13 cellular contexts compared by ENCODE assay signal in the genomic region with DNA sequence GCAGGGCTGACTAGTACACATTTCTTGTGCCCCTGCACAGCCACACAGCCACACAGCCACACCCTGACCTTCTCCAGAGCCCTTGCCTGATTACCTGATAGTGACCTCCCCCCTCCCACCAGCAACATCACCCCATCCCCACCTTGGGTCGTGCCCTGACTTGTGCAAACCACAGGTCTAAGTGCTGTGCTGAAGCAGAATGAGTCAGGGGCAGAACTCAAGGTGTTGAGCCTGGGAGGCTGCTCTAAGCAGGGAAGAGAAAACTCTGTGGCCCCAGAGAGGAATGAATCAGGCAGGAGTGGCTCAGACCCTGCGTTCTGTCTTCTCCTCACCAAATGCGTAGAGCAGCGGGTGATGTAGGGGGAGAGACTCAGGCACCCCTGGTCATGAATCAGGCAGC. TPM values are rescaled to one million over a fixed set of nuclear protein-coding genes. Genes with fewer than 3 reads are reported as not detected.
A peak's percentile ranks its signal among the peaks of the same experiment; 100 is the strongest.
DNase-seq lines count a peak whose midpoint lies in the region; ATAC-seq, FAIRE-seq and TF ChIP-seq lines count a peak whose summit lies in the region.
"Had no signal": no experiment of that assay in that cellular context is flagged by ENCODE, and none has a peak within 500 bp of the region (broad histone marks: within the 10 kb centered on the region; RNA-seq: fewer than 3 reads in every experiment).

No MANE protein-coding gene starts in this region.

- no peaks in the 10 kb centered on the region for H3K36me3 Mint-ChIP-seq in MCF 10A (ENCODE audit: insufficient read depth, unreplicated experiment)

- no peaks in the 10 kb centered on the region for H3K27me3 Mint-ChIP-seq in MCF 10A (ENCODE audit: insufficient read depth, unreplicated experiment)

- POLR2A ChIA-PET in MCF 10A (lab: Yijun Ruan, JAX): interaction anchor here (1.3 to 22.5 kb wide), 7 partner anchors 13 to 157 kb away, joined by 3 to 535 read pairs (median 105); a partner anchor contains a TSS

- peak overlapping the region; percentile 52 for H3K27ac Mint-ChIP-seq in MCF 10A (ENCODE audit: low read depth, unreplicated experiment)

- H3K9me3 ChIP-seq in breast epithelium: no peaks in the 10 kb centered on the region
- H3K9me3 ChIP-seq in hepatocyte (ENCODE audit: low read depth): no peaks in the 10 kb centered on the region
- H3K9me3 ChIP-seq: heart left ventricle, spleen had no signal

- no peak overlapping the region for H3K4me3 ChIP-seq in breast epithelium
- no peak overlapping the region for H3K4me3 ChIP-seq in hepatocyte
- H3K4me3 ChIP-seq in dorsolateral prefrontal cortex: no peak overlapping the region
- H3K4me3 ChIP-seq: heart left ventricle, spleen had no signal

- H3K4me2 ChIP-seq in hepatocyte: no peak overlapping the region

- no peaks in the 10 kb centered on the region for H3K27me3 ChIP-seq in breast epithelium
- H3K27me3 ChIP-seq in hepatocyte: no peaks in the 10 kb centered on the region
- peaks cover 0 to 5% (median 0%) of the 10 kb centered on the region in 45 donors for H3K27me3 ChIP-seq in dorsolateral prefrontal cortex

- H4K20me1 ChIP-seq in hepatocyte (ENCODE audit: insufficient read depth, poor library complexity, severe bottlenecking): no peaks in the 10 kb centered on the region

- WGBS in hepatocyte (ENCODE audit: low lambda C conversion rate, missing lambda C conversion rate): 53% methylated on average over 4 of the region's 4 CpGs

- DNase-seq in MCF 10A (ENCODE audit: unreplicated experiment): peak; percentile 99
- DNase-seq in breast epithelium (ENCODE audit: low spot score in 2 of 2): no peak
- DNase-seq in HTR-8/SVneo (ENCODE audit: insufficient read length, low spot score): no peak
- DNase-seq in hepatocyte (ENCODE audit: low spot score): peak; percentile 46
- DNase-seq in urothelium cell line (ENCODE audit: low spot score): peak; percentile 77
- DNase-seq in dorsolateral prefrontal cortex: no peak
- no peak for DNase-seq in NCI-H2029 treated with DMSO at 0.1 percent for 48 hours (lab: John Stamatoyannopoulos, UW)
- DNase-seq: heart left ventricle, NCI-H2227 treated with DMSO at 0.1 percent for 48 hours, spleen had no signal

- ATAC-seq in GM19328 (IDR thresholded peaks at IDR 0.05; ENCODE audit: unreplicated experiment): no peak
- ATAC-seq: heart left ventricle, Right ventricle myocardium inferior had no signal

- peaks cover 79% of the 10 kb centered on the region for H3K4me1 Mint-ChIP-seq in MCF 10A (ENCODE audit: insufficient read depth, unreplicated experiment)

- TF ChIP-seq CTCF in MCF 10A (IDR thresholded peaks at IDR 0.05; ENCODE audit: unreplicated experiment): no peak
- TF ChIP-seq CTCF in breast epithelium (IDR thresholded peaks at IDR 0.05): no peak
- TF ChIP-seq CTCF in hepatocyte (IDR thresholded peaks at IDR 0.05; ENCODE audit: poor library complexity): no peak
- no peak for TF ChIP-seq CTCF in dorsolateral prefrontal cortex (IDR thresholded peaks at IDR 0.05 in 54 of 56, conservative IDR thresholded peaks at IDR 0.05 in 2 of 56; ENCODE audit: low read depth in 1 of 56, partially characterized antibody in 56 of 56)

- no peaks in the 10 kb centered on the region for H3K9me3 Mint-ChIP-seq in MCF 10A (ENCODE audit: unreplicated experiment)

- FAIRE-seq in HTR-8/SVneo (lab: Jason Lieb, UNC) (peak; percentile 63), urothelium cell line (lab: Jason Lieb, UNC) (peak; percentile 37)
- FAIRE-seq: endometrium had no signal

- intact Hi-C loops in MCF 10A (cut with micrococcal nuclease) (loop anchor here (2.0 to 5.0 kb wide), 2 partner anchors 27 to 43 kb away; no protein-coding TSS in a partner anchor), breast epithelium (cut with DNase I; ENCODE audit: low total_unique reads) (no loop called here), dorsolateral prefrontal cortex (cut with DNase I) (no loop called here)

- no TSS peak for BruUV-seq in MCF 10A (replicated peaks; lab: Mats Ljungman, UMichigan)

- no peak for TF ChIP-seq POLR2A in breast epithelium (IDR thresholded peaks at IDR 0.05)

- H3K79me2 ChIP-seq in hepatocyte: no peaks in the 10 kb centered on the region

- CTCF ChIA-PET in MCF 10A (lab: Yijun Ruan, JAX): interaction anchor here (1.2 to 18.4 kb wide), 7 partner anchors 9 to 44 kb away, joined by 3 to 174 read pairs (median 5); a partner anchor contains a TSS

- no peak overlapping the region for H2AFZ ChIP-seq in hepatocyte

- H3K9me2 ChIP-seq in hepatocyte (replicated peaks; ENCODE audit: insufficient read depth): no peaks in the 10 kb centered on the region

- H3K27ac ChIP-seq in breast epithelium (no peak overlapping the region), hepatocyte (no peak overlapping the region), dorsolateral prefrontal cortex (no peak overlapping the region)
- H3K27ac ChIP-seq: heart left ventricle, spleen had no signal

- H3K4me3 Mint-ChIP-seq in MCF 10A (ENCODE audit: unreplicated experiment): peak overlapping the region; percentile 4

- no peaks in the 10 kb centered on the region for H3K36me3 ChIP-seq in breast epithelium
- H3K36me3 ChIP-seq in hepatocyte (replicated peaks; ENCODE audit: insufficient read depth, low read depth): no peaks in the 10 kb centered on the region
- H3K36me3 ChIP-seq: heart left ventricle, spleen had no signal

- H3K4me1 ChIP-seq in breast epithelium (no peaks in the 10 kb centered on the region), hepatocyte (ENCODE audit: insufficient read depth) (peaks cover 4% of the 10 kb centered on the region)
- H3K4me1 ChIP-seq: heart left ventricle had no signal

RNA-seq across cellular contexts. Expression of a gene that starts 24.3 kb away (rescaled TPM):
- total RNA-seq in MCF 10A (2022) (5.9 and 9.9 TPM in 2 replicates), breast epithelium (1 to 10 TPM in 2 of 3 donors, under 1 TPM in 1; 0.16 to 5.4 (median 3.6) TPM), hepatocyte (0.40 and 0.72 TPM in 2 replicates), dorsolateral prefrontal cortex (under 1 TPM in 29 of 120 experiments, not detected in 91; 0.03 to 0.92 (median 0.07) TPM)
- polyA plus RNA-seq in hepatocyte: 0.10 and 0.55 TPM in 2 replicates
- total RNA-seq: Right ventricle myocardium inferior had no signal

Comparison
In these comparisons a context has a peak if more than half of its experiments do, and no peak if none do; other contexts are left out.
1. DNase-seq: peak in MCF 10A (single experiment), hepatocyte (single experiment) and urothelium cell line (single experiment); none in breast epithelium (0 of 2), HTR-8/SVneo (single experiment), dorsolateral prefrontal cortex (0 of 10) and NCI-H2029 treated with DMSO at 0.1 percent for 48 hours (single experiment).